Comparison of ENCODE assay signal across 8 cellular contexts in genomic region chr10:48364659-48365405, GRCh38. TPM values are rescaled to one million over a fixed set of nuclear protein-coding genes. Genes with fewer than 3 reads are reported as not detected.
A peak's percentile ranks its signal among the peaks of the same experiment; 100 is the strongest.
DNase-seq lines count a peak whose midpoint lies in the region; ATAC-seq, FAIRE-seq and TF ChIP-seq lines count a peak whose summit lies in the region.
"Had no signal": no experiment of that assay in that cellular context is flagged by ENCODE, and none has a peak within 500 bp of the region (broad histone marks: within the 10 kb centered on the region; RNA-seq: fewer than 3 reads in every experiment).

No MANE protein-coding gene starts in this region.

- TF ChIP-seq POLR2A in suprapubic skin (IDR thresholded peaks at IDR 0.05), result no peak

- H3K27me3 ChIP-seq in small intestine (ENCODE audit: control insufficient read depth in 2 of 2, insufficient read depth in 2 of 2, low read length in 2 of 2) (no peaks in the 10 kb centered on the region), suprapubic skin (no peaks in the 10 kb centered on the region)

- DNase-seq in HT1080 (ENCODE audit: low read depth) (peak; percentile 52), OCI-M1 (lab: John Stamatoyannopoulos, UW) (peak; percentile 47), foreskin fibroblast (peak; percentile 29 to 58), small intestine (peak; percentile 20), suprapubic skin (ENCODE audit: low spot score in 2 of 2) (no peak)
- DNase-seq: naive thymus-derived CD4-positive, alpha-beta T cell had no signal

- H3K27ac ChIP-seq in small intestine (ENCODE audit: low read depth in 1 of 2, low read length in 1 of 2), result no peak overlapping the region
- H3K27ac ChIP-seq in suprapubic skin, result no peak overlapping the region

- no peak for ATAC-seq in HG03280 (IDR thresholded peaks at IDR 0.05; ENCODE audit: unreplicated experiment)
- no peak for ATAC-seq in HG03095 (IDR thresholded peaks at IDR 0.05; ENCODE audit: unreplicated experiment)
- ATAC-seq: naive thymus-derived CD4-positive, alpha-beta T cell had no signal

- H3K4me3 ChIP-seq in foreskin fibroblast (ENCODE audit: low read depth in 1 of 2, low read length in 2 of 2) (no peak overlapping the region), small intestine (ENCODE audit: low read depth in 1 of 2, low read length in 2 of 2) (no peak overlapping the region), suprapubic skin (no peak overlapping the region)

- WGBS in small intestine, 3 donors, result 13 to 38% (median 33%) methylated on average over 3 of the region's 3 CpGs
- 56% methylated on average over 3 of the region's 3 CpGs for WGBS in suprapubic skin

- no peak for TF ChIP-seq EP300 in suprapubic skin (IDR thresholded peaks at IDR 0.05)

- H3K9me3 ChIP-seq in small intestine (ENCODE audit: control insufficient read depth, low read depth), result no peaks in the 10 kb centered on the region
- no peaks in the 10 kb centered on the region for H3K9me3 ChIP-seq in suprapubic skin

- peak; percentile 64 for FAIRE-seq in small intestine (lab: Jason Lieb, UNC)

- no peak for TF ChIP-seq CTCF in foreskin fibroblast (IDR thresholded peaks at IDR 0.05; ENCODE audit: low read depth, low read length)
- TF ChIP-seq CTCF in suprapubic skin (IDR thresholded peaks at IDR 0.05), result no peak

- no peaks in the 10 kb centered on the region for H3K36me3 ChIP-seq in small intestine (ENCODE audit: control insufficient read depth in 2 of 2, insufficient read depth in 2 of 2, low read length in 2 of 2)
- no peaks in the 10 kb centered on the region for H3K36me3 ChIP-seq in suprapubic skin

- H3K4me1 ChIP-seq in small intestine (ENCODE audit: control insufficient read depth in 2 of 2, insufficient read depth in 1 of 2, low read depth in 1 of 2, low read length in 1 of 2) (no peaks in the 10 kb centered on the region), suprapubic skin (peaks cover 20% of the 10 kb centered on the region)

RNA-seq across cellular contexts. Expression of gene MAPK8, which starts 58.4 kb away (rescaled TPM):
- total RNA-seq in HT1080 (2014; rRNA removed; shearing (Covaris generic)), result 66.7 and 69.9 TPM in 2 replicates
- polyA plus RNA-seq in HT1080 (2015; cell fraction: cytosol; rRNA removed), result 40.2 and 49.2 TPM in 2 replicates
- polyA plus RNA-seq in HT1080 (2015; cell fraction: nucleus; rRNA removed), result 50.0 and 71.2 TPM in 2 replicates
- polyA plus RNA-seq in small intestine, result 10 to 100 TPM; 12.4 to 23.0 (median 21.7) TPM
- 10 to 100 TPM; 35.3 to 61.9 (median 42.5) TPM for total RNA-seq in suprapubic skin

Comparison
In these comparisons a context has a peak if more than half of its experiments do, and no peak if none do; other contexts are left out.
1. DNase-seq: peak in HT1080 (single experiment), OCI-M1 (single experiment), foreskin fibroblast (2 of 2) and small intestine (single experiment); none in suprapubic skin (0 of 2).